27 cellular contexts compared by ENCODE assay signal in the genomic region with DNA sequence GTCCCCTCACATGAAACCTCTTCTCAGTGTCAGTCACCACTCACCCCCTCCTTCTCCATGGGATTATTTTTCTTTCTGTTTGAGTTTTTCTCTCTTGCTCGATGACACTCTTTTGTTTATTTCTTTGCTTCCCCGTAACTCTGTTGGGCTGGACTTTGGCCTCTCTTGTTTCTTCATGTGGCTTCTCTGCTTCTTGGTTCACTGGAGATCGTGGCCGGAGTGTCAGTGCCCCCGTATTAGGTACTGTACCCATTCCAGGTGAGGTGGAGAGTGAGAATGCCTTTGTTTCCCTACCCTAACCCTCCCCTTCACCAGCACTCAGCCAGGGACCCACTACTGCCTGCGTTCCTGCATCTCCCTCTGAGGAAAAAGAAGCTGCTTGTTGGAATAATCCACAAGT.
"Had no signal": no experiment of that assay in that cellular context is flagged by ENCODE, and none has a peak within 500 bp of the region (broad histone marks: within the 10 kb centered on the region; RNA-seq: fewer than 3 reads in every experiment).

No MANE protein-coding gene starts in this region.

- DNase-seq: effector memory CD8-positive, alpha-beta T cell; gastrocnemius medialis; heart right ventricle; islet precursor cell; left cardiac atrium; left ventricle myocardium superior; mesenchymal stem cell; natural killer cell; occipital lobe; pancreas; retina; right lobe of liver; spleen; stimulated activated CD4-positive, alpha-beta T cell treated with anti-CD3 and anti-CD28 coated beads, Interleukin-15, amount 100 ng/mL, for 24 hours; stimulated activated CD4-positive, alpha-beta T cell treated with anti-CD3 and anti-CD28 coated beads, Interleukin-1b, Interleukin-23, amount 100 ng/mL, for 48 hours; stimulated activated CD4-positive, alpha-beta T cell treated with anti-CD3 and anti-CD28 coated beads, Interleukin-4, amount 100 ng/mL, for 24 hours; stimulated activated naive B cell treated with anti-CD40 and anti-IgM and Interleukin-4, amounts not matched to agents 10 μg/mL and 1 μg/mL and 100 μg/mL, for 72 hours; stomach; substantia nigra; trophoblast cell had no signal

- H3K9ac ChIP-seq: neural progenitor cell had no signal

- H3K9me3 Mint-ChIP-seq: effector memory CD8-positive, alpha-beta T cell; natural killer cell; stimulated activated naive B cell treated with anti-CD40 and anti-IgM and Interleukin-4, amounts not matched to agents 10 μg/mL and 1 μg/mL and 100 μg/mL, for 72 hours had no signal

- H3K9me3 ChIP-seq: esophagus muscularis mucosa, gastrocnemius medialis, heart right ventricle, pancreas, prostate gland, right lobe of liver, spleen, stomach, thoracic aorta had no signal

- H3K27ac Mint-ChIP-seq: natural killer cell; neural progenitor cell; stimulated activated naive B cell treated with anti-CD40 and anti-IgM and Interleukin-4, amounts not matched to agents 10 μg/mL and 1 μg/mL and 100 μg/mL, for 72 hours had no signal

- H3K4me1 Mint-ChIP-seq: natural killer cell had no signal

- FAIRE-seq: pancreas, urothelium cell line had no signal

- H3K36me3 Mint-ChIP-seq: natural killer cell, neural progenitor cell had no signal

- H3K4me3 Mint-ChIP-seq: effector memory CD8-positive, alpha-beta T cell; natural killer cell; neural progenitor cell; stimulated activated naive B cell treated with anti-CD40 and anti-IgM and Interleukin-4, amounts not matched to agents 10 μg/mL and 1 μg/mL and 100 μg/mL, for 72 hours had no signal

- H3K4me3 ChIP-seq: esophagus muscularis mucosa, gastrocnemius medialis, heart right ventricle, lung, neural progenitor cell, pancreas, prostate gland, right lobe of liver, spleen, stomach, thoracic aorta had no signal

- H3K36me3 ChIP-seq: neural progenitor cell had no signal

- ATAC-seq: effector memory CD8-positive, alpha-beta T cell; gastrocnemius medialis; heart right ventricle; left cardiac atrium; left ventricle myocardium superior; natural killer cell; pancreas; right lobe of liver; stimulated activated naive B cell treated with anti-CD40 and anti-IgM and Interleukin-4, amounts not matched to agents 10 μg/mL and 1 μg/mL and 100 μg/mL, for 72 hours had no signal

- H3K4me1 ChIP-seq: prostate gland, spleen had no signal

- H3K27me3 Mint-ChIP-seq: effector memory CD8-positive, alpha-beta T cell; stimulated activated naive B cell treated with anti-CD40 and anti-IgM and Interleukin-4, amounts not matched to agents 10 μg/mL and 1 μg/mL and 100 μg/mL, for 72 hours had no signal

- H3K27me3 ChIP-seq: esophagus muscularis mucosa, gastrocnemius medialis, heart right ventricle, neural progenitor cell, pancreas, right lobe of liver, spleen, stomach had no signal

- H3K27ac ChIP-seq: epithelial cell of prostate, esophagus muscularis mucosa, gastrocnemius medialis, heart right ventricle, neural progenitor cell, pancreas, prostate gland, right lobe of liver, spleen, thoracic aorta had no signal
